In the genomic region with DNA sequence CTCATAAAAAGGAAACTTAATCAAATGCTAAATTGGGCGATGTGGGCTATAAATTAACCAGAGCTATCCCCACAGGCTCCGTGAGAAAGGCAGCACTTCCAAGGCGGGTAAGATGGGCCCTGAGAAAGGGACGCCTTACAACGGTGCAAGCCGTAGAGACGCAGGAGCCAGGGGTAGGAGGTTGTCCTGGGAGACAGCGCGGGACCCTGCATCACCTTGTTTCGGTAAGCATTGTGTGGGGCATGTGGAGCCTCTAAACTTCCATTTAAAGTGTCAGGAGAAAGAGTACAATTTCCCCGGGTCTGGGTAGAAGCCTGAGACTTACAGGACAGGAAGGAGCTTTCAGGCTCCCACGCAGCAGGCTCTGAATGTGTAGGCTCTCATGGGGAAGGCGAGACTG, we compare ENCODE assay signal across 8 cellular contexts. TPM values are rescaled to one million over a fixed set of nuclear protein-coding genes. Genes with fewer than 3 reads are reported as not detected.
DNase-seq lines count a peak whose midpoint lies in the region; ATAC-seq and TF ChIP-seq lines count a peak whose summit lies in the region.

No MANE protein-coding gene starts in this region.

- POLR2A ChIA-PET in PC-9 (lab: Charles Lee; ENCODE audit: unreplicated experiment), result interaction anchor here (0.5 to 0.8 kb wide), 5 partner anchors 11 to 991 kb away, joined by 3 to 7 read pairs (median 6); no protein-coding TSS in a partner anchor

- TF ChIP-seq CTCF in DND-41 (IDR thresholded peaks at IDR 0.05; ENCODE audit: borderline replicate concordance, extremely low read depth, low read length, poor library complexity, severe bottlenecking), result no peak
- no peak for TF ChIP-seq CTCF in PC-9 (conservative IDR thresholded peaks at IDR 0.05)

- H3K4me2 ChIP-seq in DND-41 (ENCODE audit: insufficient read depth, low read length), result peak overlapping the region; percentile 94
- peak overlapping the region; percentile 95 for H3K4me2 ChIP-seq in PC-9

- peaks cover 44% of the 10 kb centered on the region for H3F3A ChIP-seq in PC-9 (ENCODE audit: insufficient read depth, low read depth)

- BruUV-seq in PC-9 (replicated peaks; lab: Mats Ljungman, UMichigan), result TSS peak; percentile 56

- H4K20me1 ChIP-seq in DND-41 (ENCODE audit: insufficient read depth, low read length), result peaks cover 35% of the 10 kb centered on the region; the same call in 1 of the 2 replicates
- no peaks in the 10 kb centered on the region for H4K20me1 ChIP-seq in PC-9 (ENCODE audit: insufficient read depth)

- H2AFZ ChIP-seq in DND-41 (ENCODE audit: low read depth, low read length) (peak overlapping the region; percentile 90), PC-9 (no peak overlapping the region)

- CTCF ChIA-PET in PC-9 (lab: Charles Lee), result interaction anchor here (1.3 kb wide), 1 partner anchor 26 kb away, joined by 9 read pairs; no protein-coding TSS in a partner anchor

- H3K27me3 ChIP-seq in DND-41 (ENCODE audit: insufficient read depth, low read length, poor library complexity) (no peaks in the 10 kb centered on the region), PC-9 (ENCODE audit: insufficient read depth, low read depth) (peaks cover 3% of the 10 kb centered on the region; the same call in 1 of the 2 replicates), esophagus (ENCODE audit: control insufficient read depth in 1 of 2, insufficient read depth in 2 of 2, low read length in 2 of 2) (no peaks in the 10 kb centered on the region)

- H3K27ac ChIP-seq in DND-41 (ENCODE audit: low read length), result peak overlapping the region; percentile 82
- H3K27ac ChIP-seq in PC-9, result no peak overlapping the region
- H3K27ac ChIP-seq in esophagus (ENCODE audit: low read depth in 2 of 2, low read length in 1 of 2), result peak overlapping the region; percentile 96 to 98

- H3K4me1 ChIP-seq in DND-41 (ENCODE audit: insufficient read depth, low read length) (peaks cover 37% of the 10 kb centered on the region), PC-9 (replicated peaks; ENCODE audit: insufficient read depth) (peaks cover 51% of the 10 kb centered on the region), esophagus (ENCODE audit: control insufficient read depth in 2 of 2, insufficient read depth in 2 of 2, low read length in 1 of 2) (peaks cover 8 to 30% of the 10 kb centered on the region in 2 donors)

- H3K9me3 ChIP-seq in DND-41 (ENCODE audit: insufficient read depth, low read length, severe bottlenecking) (no peaks in the 10 kb centered on the region), PC-9 (ENCODE audit: insufficient read depth, low read depth) (no peaks in the 10 kb centered on the region), esophagus (ENCODE audit: control insufficient read depth in 2 of 2, insufficient read depth in 1 of 2, low read depth in 1 of 2, low read length in 1 of 2) (no peaks in the 10 kb centered on the region)

- DNase-seq in DND-41 (no peak), PC-9 (no peak), posterior vena cava (ENCODE audit: low spot score) (peak; percentile 60), islet precursor cell (no peak)
- DNase-seq in effector CD8-positive, alpha-beta T cell (lab: John Stamatoyannopoulos, UW), result no peak

- H3K4me3 ChIP-seq in DND-41 (ENCODE audit: low read depth in 1 of 2, low read length in 2 of 2), result peak overlapping the region; percentile 46 to 98; a peak in 3 of 4 replicates
- H3K4me3 ChIP-seq in PC-9, result peak overlapping the region; percentile 72
- H3K4me3 ChIP-seq in esophagus (ENCODE audit: low read depth in 1 of 2, low read length in 2 of 2), result peak overlapping the region in 1 of 2 donors; percentile 69

- WGBS in esophagus, 2 donors, result 27 to 31% methylated on average over 13 of the region's 13 CpGs

- peak overlapping the region; percentile 91 for H3K9ac ChIP-seq in DND-41 (ENCODE audit: low read depth, low read length)

- H3K9me2 ChIP-seq in PC-9 (ENCODE audit: insufficient read depth), result no peaks in the 10 kb centered on the region

- intact Hi-C loops in PC-9 (cut with micrococcal nuclease; ENCODE audit: unreplicated experiment) (loop anchor here (5.0 to 10.0 kb wide), 3 partner anchors 148 to 988 kb away; no protein-coding TSS in a partner anchor), posterior vena cava (cut with DNase I) (no loop called here)

- no peaks in the 10 kb centered on the region; the same call in 1 of the 2 replicates for H3K36me3 ChIP-seq in DND-41 (ENCODE audit: insufficient read depth, low read length)
- H3K36me3 ChIP-seq in PC-9 (ENCODE audit: low read depth), result no peaks in the 10 kb centered on the region
- no peaks in the 10 kb centered on the region for H3K36me3 ChIP-seq in esophagus (ENCODE audit: control insufficient read depth in 2 of 2, insufficient read depth in 2 of 2, low read length in 1 of 2)

- H3K79me2 ChIP-seq in DND-41 (ENCODE audit: insufficient read depth, low read length), result peaks cover 38% of the 10 kb centered on the region
- H3K79me2 ChIP-seq in PC-9 (ENCODE audit: low read depth), result peaks cover 25% of the 10 kb centered on the region

- ATAC-seq in DND-41 (ENCODE audit: insufficient read depth, low read depth), result no peak
- no peak for ATAC-seq in HG02885 (IDR thresholded peaks at IDR 0.05; ENCODE audit: poor library complexity, unreplicated experiment)
- no peak for ATAC-seq in HG02588 (IDR thresholded peaks at IDR 0.05; ENCODE audit: unreplicated experiment)

RNA-seq across cellular contexts. Expression of a gene that starts 1.2 kb away (rescaled TPM):
- total RNA-seq in PC-9 (2021) (18.9 and 22.9 TPM in 2 replicates), posterior vena cava (10 to 100 TPM; 10.1 to 16.8 TPM)
- 10 to 100 TPM in 1 of 2 donors, 1 to 10 TPM in 1; 4.9 to 12.6 TPM for polyA plus RNA-seq in esophagus

RNA-seq across cellular contexts. Expression of a gene that starts 30.7 kb away (rescaled TPM):
- total RNA-seq in PC-9 (2021) (50.2 and 51.7 TPM in 2 replicates), posterior vena cava (10 to 100 TPM; 27.1 to 37.2 TPM)
- 1 to 10 TPM; 3.2 to 4.8 TPM for polyA plus RNA-seq in esophagus

RNA-seq across cellular contexts. Expression of a gene that starts 49.7 kb away (rescaled TPM):
- total RNA-seq in PC-9 (2021) (8.4 and 14.3 TPM in 2 replicates), posterior vena cava (1 to 10 TPM; 2.3 to 6.9 TPM)
- 1 to 10 TPM; 2.5 to 3.0 TPM for polyA plus RNA-seq in esophagus
